ENCODE assay signal across 1 cellular context in the genomic region with DNA sequence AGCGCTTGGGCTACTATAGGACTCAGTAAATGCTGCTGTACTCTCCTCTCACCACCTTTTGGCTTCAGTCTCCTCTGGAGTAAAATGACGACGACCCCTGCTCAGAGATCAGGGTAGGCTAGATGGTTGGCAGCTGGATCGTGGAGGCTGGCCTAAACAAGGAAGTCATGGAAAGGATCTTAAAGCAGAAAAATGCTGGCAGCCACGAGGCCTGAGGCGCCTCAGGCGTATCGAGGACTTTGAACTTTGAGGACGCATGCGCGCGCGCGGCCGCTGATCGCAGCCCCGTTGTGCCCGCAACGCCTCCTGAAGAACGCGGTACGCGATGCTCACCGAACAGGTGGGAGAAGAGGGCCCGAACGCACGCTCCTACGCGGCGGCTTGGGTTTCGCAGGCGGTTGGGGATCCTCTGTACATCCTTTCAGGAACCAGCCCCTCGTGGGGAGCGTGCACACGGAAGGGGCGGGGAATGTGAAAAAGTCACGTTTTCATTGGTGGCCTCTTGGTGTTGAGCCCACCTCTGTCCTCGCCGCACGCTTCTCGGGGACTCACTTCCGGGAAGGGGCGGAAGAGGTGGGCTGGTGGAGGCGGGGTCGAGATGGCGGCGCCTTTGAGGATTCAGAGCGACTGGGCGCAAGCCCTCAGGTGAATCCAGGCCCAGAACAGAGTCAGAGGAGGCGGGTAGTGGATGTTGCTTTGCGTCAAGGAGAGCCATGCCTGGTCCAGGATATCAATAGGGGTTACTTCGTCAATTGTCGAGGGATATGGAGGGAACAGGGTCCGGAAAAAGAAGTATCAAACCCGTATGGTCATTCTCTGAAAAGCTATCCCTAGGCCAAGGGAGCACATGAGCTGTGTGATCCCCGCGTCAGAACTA.
TF ChIP-seq lines count a peak whose summit lies in the region.

A gene (minus strand): TSS at position 423 of the 877 bp plus-strand sequence. CDS start 3,468 bp downstream, outside the sequence.
A gene with protein sequence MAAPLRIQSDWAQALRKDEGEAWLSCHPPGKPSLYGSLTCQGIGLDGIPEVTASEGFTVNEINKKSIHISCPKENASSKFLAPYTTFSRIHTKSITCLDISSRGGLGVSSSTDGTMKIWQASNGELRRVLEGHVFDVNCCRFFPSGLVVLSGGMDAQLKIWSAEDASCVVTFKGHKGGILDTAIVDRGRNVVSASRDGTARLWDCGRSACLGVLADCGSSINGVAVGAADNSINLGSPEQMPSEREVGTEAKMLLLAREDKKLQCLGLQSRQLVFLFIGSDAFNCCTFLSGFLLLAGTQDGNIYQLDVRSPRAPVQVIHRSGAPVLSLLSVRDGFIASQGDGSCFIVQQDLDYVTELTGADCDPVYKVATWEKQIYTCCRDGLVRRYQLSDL (plus strand): TSS at position 576 of the 877 bp plus-strand sequence. CDS start 23 bp downstream, at position 599.

TF ChIP-seq in GM23338, 12 proteins besides CTCF, POLR2A, EP300 and RAD21:
- TF ChIP-seq, protein P1, sequence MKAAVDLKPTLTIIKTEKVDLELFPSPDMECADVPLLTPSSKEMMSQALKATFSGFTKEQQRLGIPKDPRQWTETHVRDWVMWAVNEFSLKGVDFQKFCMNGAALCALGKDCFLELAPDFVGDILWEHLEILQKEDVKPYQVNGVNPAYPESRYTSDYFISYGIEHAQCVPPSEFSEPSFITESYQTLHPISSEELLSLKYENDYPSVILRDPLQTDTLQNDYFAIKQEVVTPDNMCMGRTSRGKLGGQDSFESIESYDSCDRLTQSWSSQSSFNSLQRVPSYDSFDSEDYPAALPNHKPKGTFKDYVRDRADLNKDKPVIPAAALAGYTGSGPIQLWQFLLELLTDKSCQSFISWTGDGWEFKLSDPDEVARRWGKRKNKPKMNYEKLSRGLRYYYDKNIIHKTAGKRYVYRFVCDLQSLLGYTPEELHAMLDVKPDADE (IDR thresholded peaks at IDR 0.05), result peak; percentile 52; the same call in 1 of the 2 replicates
- TF ChIP-seq ZNF331 (CRISPR knock-in tag; IDR thresholded peaks at IDR 0.05; ENCODE audit: low read depth) (no peak), POLR2AphosphoS5 (IDR thresholded peaks at IDR 0.05; ENCODE audit: low read depth) (peak; percentile 93)
